In the genomic region with DNA sequence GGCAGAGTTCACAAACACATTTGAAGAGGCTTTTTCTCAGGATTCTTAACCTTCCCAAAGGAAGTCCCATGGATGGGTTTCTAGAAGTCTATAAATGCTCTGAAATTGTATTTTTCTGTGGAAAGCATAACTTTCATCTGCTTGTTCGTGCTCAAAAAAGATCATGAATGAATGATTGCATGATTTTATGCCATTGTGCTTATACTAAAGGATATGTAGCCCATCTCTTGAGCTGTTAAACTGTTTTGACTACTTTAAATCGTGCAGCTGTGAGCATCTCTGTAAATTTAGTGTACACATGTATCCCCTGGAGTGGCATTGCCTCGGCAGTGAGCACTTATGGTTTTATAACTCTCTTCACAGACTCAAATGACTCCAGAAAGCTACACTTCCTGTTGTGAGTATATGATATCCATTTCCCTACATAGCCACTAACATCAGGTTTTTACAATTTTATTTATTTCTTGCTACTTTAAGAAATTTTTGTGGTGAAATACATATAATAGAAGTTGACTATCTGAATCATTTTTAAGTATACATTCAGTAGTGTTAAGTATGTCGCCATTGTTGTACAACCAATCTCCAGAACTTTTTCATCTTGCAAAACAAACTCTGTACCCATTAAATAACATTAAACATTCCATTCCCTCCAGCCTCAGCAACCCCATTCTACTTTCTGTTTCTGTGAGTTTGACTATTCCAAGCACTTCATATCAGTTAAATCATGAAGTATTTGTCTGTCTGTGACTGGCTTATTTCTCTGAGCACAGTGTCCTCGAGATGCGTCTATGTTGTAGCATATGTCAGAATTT, we compare ENCODE assay signal across 1 cellular context.
TF ChIP-seq lines count a peak whose summit lies in the region.

No MANE protein-coding gene starts in this region.

TF ChIP-seq in K562, 482 proteins besides CTCF, POLR2A, EP300 and RAD21 (continued from another document and continues in another):
- TF ChIP-seq NBN (IDR thresholded peaks at IDR 0.05; ENCODE audit: low read depth) (0 out of 2 replicates have a peak, but pooled peaks have one; percentile 29), ESRRA (IDR thresholded peaks at IDR 0.05; ENCODE audit: borderline replicate concordance, low read depth) (no peak), ARNT (IDR thresholded peaks at IDR 0.05) (no peak), ZNF140 (CRISPR knock-in tag; IDR thresholded peaks at IDR 0.05) (no peak), ETS2 (tag; IDR thresholded peaks at IDR 0.05; ENCODE audit: borderline replicate concordance, poor library complexity, severe bottlenecking) (no peak), POLR2G (IDR thresholded peaks at IDR 0.05; ENCODE audit: low read depth, low read length) (peak; percentile 65), ZNF347 (CRISPR knock-in tag; IDR thresholded peaks at IDR 0.05; ENCODE audit: low read depth) (no peak), CHCHD3 (CRISPR knock-in tag; IDR thresholded peaks at IDR 0.05) (0 out of 2 replicates have a peak, but pooled peaks have one; percentile 71), CBX3 (IDR thresholded peaks at IDR 0.05; ENCODE audit: borderline replicate concordance in 1 of 2, low read length in 2 of 2) (no peak), MIER1 (IDR thresholded peaks at IDR 0.05; ENCODE audit: low read depth) (no peak), MCM3 (IDR thresholded peaks at IDR 0.05) (no peak), CEBPB (tag; IDR thresholded peaks at IDR 0.05) (peak; percentile 53; the same call in 1 of the 2 replicates), HMGN3 (IDR thresholded peaks at IDR 0.05; ENCODE audit: borderline replicate concordance, extremely low read depth, insufficient read length, low read depth, low read length) (peak; percentile 1), POLR2H (tag; IDR thresholded peaks at IDR 0.05; ENCODE audit: low read depth) (peak; percentile 13; the same call in 1 of the 2 replicates), RNF2 (IDR thresholded peaks at IDR 0.05) (no peak), ZBTB8A (IDR thresholded peaks at IDR 0.05; ENCODE audit: partially characterized antibody) (no peak), RBFOX2 (IDR thresholded peaks at IDR 0.05; ENCODE audit: low read depth, low read length) (peak; percentile 49), RBM25 (IDR thresholded peaks at IDR 0.05; ENCODE audit: low read depth, low read length, severe bottlenecking) (peak; percentile 93), ZNF445 (CRISPR knock-in tag; IDR thresholded peaks at IDR 0.05; ENCODE audit: low read depth) (peak; percentile 11; the same call in 1 of the 2 replicates), ZKSCAN8 (CRISPR knock-in tag; IDR thresholded peaks at IDR 0.05) (no peak), POLR2AphosphoS2 (IDR thresholded peaks at IDR 0.05; ENCODE audit: low read length) (peak; percentile 60; the same call in 1 of the 2 replicates), KHSRP (IDR thresholded peaks at IDR 0.05) (peak; percentile 22; the same call in 1 of the 2 replicates), NELFE (IDR thresholded peaks at IDR 0.05; ENCODE audit: insufficient read depth, insufficient read length) (no peak), CHD1 (IDR thresholded peaks at IDR 0.05; ENCODE audit: low read length) (peak; percentile 22), ZBTB17 (CRISPR knock-in tag; IDR thresholded peaks at IDR 0.05) (no peak)
- TF ChIP-seq, protein P1, sequence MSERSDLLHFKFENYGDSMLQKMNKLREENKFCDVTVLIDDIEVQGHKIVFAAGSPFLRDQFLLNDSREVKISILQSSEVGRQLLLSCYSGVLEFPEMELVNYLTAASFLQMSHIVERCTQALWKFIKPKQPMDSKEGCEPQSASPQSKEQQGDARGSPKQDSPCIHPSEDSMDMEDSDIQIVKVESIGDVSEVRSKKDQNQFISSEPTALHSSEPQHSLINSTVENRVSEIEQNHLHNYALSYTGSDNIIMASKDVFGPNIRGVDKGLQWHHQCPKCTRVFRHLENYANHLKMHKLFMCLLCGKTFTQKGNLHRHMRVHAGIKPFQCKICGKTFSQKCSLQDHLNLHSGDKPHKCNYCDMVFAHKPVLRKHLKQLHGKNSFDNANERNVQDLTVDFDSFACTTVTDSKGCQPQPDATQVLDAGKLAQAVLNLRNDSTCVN (CRISPR knock-in tag; IDR thresholded peaks at IDR 0.05) = no peak
- TF ChIP-seq, protein P2, sequence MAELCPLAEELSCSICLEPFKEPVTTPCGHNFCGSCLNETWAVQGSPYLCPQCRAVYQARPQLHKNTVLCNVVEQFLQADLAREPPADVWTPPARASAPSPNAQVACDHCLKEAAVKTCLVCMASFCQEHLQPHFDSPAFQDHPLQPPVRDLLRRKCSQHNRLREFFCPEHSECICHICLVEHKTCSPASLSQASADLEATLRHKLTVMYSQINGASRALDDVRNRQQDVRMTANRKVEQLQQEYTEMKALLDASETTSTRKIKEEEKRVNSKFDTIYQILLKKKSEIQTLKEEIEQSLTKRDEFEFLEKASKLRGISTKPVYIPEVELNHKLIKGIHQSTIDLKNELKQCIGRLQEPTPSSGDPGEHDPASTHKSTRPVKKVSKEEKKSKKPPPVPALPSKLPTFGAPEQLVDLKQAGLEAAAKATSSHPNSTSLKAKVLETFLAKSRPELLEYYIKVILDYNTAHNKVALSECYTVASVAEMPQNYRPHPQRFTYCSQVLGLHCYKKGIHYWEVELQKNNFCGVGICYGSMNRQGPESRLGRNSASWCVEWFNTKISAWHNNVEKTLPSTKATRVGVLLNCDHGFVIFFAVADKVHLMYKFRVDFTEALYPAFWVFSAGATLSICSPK (IDR thresholded peaks at IDR 0.05; ENCODE audit: borderline replicate concordance) = no peak
- TF ChIP-seq, protein P3, sequence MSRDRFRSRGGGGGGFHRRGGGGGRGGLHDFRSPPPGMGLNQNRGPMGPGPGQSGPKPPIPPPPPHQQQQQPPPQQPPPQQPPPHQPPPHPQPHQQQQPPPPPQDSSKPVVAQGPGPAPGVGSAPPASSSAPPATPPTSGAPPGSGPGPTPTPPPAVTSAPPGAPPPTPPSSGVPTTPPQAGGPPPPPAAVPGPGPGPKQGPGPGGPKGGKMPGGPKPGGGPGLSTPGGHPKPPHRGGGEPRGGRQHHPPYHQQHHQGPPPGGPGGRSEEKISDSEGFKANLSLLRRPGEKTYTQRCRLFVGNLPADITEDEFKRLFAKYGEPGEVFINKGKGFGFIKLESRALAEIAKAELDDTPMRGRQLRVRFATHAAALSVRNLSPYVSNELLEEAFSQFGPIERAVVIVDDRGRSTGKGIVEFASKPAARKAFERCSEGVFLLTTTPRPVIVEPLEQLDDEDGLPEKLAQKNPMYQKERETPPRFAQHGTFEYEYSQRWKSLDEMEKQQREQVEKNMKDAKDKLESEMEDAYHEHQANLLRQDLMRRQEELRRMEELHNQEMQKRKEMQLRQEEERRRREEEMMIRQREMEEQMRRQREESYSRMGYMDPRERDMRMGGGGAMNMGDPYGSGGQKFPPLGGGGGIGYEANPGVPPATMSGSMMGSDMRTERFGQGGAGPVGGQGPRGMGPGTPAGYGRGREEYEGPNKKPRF (IDR thresholded peaks at IDR 0.05; ENCODE audit: low read depth, low read length) = peak; percentile 47; the same call in 1 of the 2 replicates
- TF ChIP-seq, protein P4, sequence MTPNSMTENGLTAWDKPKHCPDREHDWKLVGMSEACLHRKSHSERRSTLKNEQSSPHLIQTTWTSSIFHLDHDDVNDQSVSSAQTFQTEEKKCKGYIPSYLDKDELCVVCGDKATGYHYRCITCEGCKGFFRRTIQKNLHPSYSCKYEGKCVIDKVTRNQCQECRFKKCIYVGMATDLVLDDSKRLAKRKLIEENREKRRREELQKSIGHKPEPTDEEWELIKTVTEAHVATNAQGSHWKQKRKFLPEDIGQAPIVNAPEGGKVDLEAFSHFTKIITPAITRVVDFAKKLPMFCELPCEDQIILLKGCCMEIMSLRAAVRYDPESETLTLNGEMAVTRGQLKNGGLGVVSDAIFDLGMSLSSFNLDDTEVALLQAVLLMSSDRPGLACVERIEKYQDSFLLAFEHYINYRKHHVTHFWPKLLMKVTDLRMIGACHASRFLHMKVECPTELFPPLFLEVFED (CRISPR knock-in tag; conservative IDR thresholded peaks at IDR 0.05) = 0 out of 2 replicates have a peak, but pooled peaks have one; percentile 33
- TF ChIP-seq, protein P5, sequence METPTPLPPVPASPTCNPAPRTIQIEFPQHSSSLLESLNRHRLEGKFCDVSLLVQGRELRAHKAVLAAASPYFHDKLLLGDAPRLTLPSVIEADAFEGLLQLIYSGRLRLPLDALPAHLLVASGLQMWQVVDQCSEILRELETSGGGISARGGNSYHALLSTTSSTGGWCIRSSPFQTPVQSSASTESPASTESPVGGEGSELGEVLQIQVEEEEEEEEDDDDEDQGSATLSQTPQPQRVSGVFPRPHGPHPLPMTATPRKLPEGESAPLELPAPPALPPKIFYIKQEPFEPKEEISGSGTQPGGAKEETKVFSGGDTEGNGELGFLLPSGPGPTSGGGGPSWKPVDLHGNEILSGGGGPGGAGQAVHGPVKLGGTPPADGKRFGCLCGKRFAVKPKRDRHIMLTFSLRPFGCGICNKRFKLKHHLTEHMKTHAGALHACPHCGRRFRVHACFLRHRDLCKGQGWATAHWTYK (CRISPR knock-in tag; IDR thresholded peaks at IDR 0.05) = peak; percentile 21; the same call in 1 of the 2 replicates
- TF ChIP-seq, protein P6, sequence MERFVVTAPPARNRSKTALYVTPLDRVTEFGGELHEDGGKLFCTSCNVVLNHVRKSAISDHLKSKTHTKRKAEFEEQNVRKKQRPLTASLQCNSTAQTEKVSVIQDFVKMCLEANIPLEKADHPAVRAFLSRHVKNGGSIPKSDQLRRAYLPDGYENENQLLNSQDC (CRISPR knock-in tag; IDR thresholded peaks at IDR 0.05) = peak; percentile 82; the same call in 1 of the 2 replicates
- TF ChIP-seq, protein P7, sequence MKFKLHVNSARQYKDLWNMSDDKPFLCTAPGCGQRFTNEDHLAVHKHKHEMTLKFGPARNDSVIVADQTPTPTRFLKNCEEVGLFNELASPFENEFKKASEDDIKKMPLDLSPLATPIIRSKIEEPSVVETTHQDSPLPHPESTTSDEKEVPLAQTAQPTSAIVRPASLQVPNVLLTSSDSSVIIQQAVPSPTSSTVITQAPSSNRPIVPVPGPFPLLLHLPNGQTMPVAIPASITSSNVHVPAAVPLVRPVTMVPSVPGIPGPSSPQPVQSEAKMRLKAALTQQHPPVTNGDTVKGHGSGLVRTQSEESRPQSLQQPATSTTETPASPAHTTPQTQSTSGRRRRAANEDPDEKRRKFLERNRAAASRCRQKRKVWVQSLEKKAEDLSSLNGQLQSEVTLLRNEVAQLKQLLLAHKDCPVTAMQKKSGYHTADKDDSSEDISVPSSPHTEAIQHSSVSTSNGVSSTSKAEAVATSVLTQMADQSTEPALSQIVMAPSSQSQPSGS (CRISPR knock-in tag; IDR thresholded peaks at IDR 0.05) = no peak
- TF ChIP-seq, protein P8, sequence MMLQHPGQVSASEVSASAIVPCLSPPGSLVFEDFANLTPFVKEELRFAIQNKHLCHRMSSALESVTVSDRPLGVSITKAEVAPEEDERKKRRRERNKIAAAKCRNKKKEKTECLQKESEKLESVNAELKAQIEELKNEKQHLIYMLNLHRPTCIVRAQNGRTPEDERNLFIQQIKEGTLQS (IDR thresholded peaks at IDR 0.05) = no peak
- TF ChIP-seq, protein P8 (CRISPR knock-in tag; conservative IDR thresholded peaks at IDR 0.05) = no peak
- TF ChIP-seq, protein P9, sequence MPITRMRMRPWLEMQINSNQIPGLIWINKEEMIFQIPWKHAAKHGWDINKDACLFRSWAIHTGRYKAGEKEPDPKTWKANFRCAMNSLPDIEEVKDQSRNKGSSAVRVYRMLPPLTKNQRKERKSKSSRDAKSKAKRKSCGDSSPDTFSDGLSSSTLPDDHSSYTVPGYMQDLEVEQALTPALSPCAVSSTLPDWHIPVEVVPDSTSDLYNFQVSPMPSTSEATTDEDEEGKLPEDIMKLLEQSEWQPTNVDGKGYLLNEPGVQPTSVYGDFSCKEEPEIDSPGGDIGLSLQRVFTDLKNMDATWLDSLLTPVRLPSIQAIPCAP (CRISPR knock-in tag; IDR thresholded peaks at IDR 0.05; ENCODE audit: borderline replicate concordance) = no peak
- TF ChIP-seq, protein P10, sequence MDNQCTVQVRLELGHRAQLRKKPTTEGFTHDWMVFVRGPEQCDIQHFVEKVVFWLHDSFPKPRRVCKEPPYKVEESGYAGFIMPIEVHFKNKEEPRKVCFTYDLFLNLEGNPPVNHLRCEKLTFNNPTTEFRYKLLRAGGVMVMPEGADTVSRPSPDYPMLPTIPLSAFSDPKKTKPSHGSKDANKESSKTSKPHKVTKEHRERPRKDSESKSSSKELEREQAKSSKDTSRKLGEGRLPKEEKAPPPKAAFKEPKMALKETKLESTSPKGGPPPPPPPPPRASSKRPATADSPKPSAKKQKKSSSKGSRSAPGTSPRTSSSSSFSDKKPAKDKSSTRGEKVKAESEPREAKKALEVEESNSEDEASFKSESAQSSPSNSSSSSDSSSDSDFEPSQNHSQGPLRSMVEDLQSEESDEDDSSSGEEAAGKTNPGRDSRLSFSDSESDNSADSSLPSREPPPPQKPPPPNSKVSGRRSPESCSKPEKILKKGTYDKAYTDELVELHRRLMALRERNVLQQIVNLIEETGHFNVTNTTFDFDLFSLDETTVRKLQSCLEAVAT (IDR thresholded peaks at IDR 0.05) = peak in 1 of 2 experiments; percentile 52; a peak in 2 of 4 replicates
- TF ChIP-seq, protein P11, sequence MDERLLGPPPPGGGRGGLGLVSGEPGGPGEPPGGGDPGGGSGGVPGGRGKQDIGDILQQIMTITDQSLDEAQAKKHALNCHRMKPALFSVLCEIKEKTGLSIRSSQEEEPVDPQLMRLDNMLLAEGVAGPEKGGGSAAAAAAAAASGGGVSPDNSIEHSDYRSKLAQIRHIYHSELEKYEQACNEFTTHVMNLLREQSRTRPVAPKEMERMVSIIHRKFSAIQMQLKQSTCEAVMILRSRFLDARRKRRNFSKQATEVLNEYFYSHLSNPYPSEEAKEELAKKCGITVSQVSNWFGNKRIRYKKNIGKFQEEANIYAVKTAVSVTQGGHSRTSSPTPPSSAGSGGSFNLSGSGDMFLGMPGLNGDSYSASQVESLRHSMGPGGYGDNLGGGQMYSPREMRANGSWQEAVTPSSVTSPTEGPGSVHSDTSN (CRISPR knock-in tag; IDR thresholded peaks at IDR 0.05; ENCODE audit: low read depth) = no peak
- TF ChIP-seq, protein P11 (tag; conservative IDR thresholded peaks at IDR 0.05; ENCODE audit: low read depth) = no peak
- TF ChIP-seq, protein P12, sequence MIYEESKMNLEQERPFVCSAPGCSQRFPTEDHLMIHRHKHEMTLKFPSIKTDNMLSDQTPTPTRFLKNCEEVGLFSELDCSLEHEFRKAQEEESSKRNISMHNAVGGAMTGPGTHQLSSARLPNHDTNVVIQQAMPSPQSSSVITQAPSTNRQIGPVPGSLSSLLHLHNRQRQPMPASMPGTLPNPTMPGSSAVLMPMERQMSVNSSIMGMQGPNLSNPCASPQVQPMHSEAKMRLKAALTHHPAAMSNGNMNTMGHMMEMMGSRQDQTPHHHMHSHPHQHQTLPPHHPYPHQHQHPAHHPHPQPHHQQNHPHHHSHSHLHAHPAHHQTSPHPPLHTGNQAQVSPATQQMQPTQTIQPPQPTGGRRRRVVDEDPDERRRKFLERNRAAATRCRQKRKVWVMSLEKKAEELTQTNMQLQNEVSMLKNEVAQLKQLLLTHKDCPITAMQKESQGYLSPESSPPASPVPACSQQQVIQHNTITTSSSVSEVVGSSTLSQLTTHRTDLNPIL (CRISPR knock-in tag; IDR thresholded peaks at IDR 0.05) = 0 out of 2 replicates have a peak, but pooled peaks have one; percentile 15
